Comparison of ENCODE assay signal across 8 cellular contexts in genomic region chr7:155804897-155805825, GRCh38. TPM values are rescaled to one million over a fixed set of nuclear protein-coding genes. Genes with fewer than 3 reads are reported as not detected.
A peak's percentile ranks its signal among the peaks of the same experiment; 100 is the strongest.
DNase-seq lines count a peak whose midpoint lies in the region; TF ChIP-seq lines count a peak whose summit lies in the region.

No MANE protein-coding gene starts in this region.

- H3K4me3 ChIP-seq in DOHH2 (ENCODE audit: low read length), result peak overlapping the region; percentile 47
- peak overlapping the region; percentile 18 to 53 (median 30) for H3K4me3 ChIP-seq in esophagus squamous epithelium
- peak overlapping the region; percentile 27 for H3K4me3 ChIP-seq in thymus (ENCODE audit: low read length)
- H3K4me3 ChIP-seq in adrenal gland, result peak overlapping the region in 1 of 4 donors; percentile 29

- H3F3A ChIP-seq in DOHH2 (ENCODE audit: control insufficient read depth, insufficient read depth), result peaks cover 7% of the 10 kb centered on the region; the same call in 1 of the 2 replicates

- peaks cover 25% of the 10 kb centered on the region for H3K4me1 Mint-ChIP-seq in activated T-cell treated with anti-CD3 and anti-CD28 coated beads, Interleukin-2, amount 50 U/mL, for 24 hours (ENCODE audit: low read depth)
- peaks cover 34% of the 10 kb centered on the region for H3K4me1 Mint-ChIP-seq in neural crest cell

- 3 to 18% methylated on average over 2 to 24 of the region's 91 CpGs for WGBS in esophagus squamous epithelium, 2 donors
- WGBS in thymus, result 2% methylated on average over 91 of the region's 91 CpGs
- 43 to 62% (median 46%) methylated on average over 19 to 91 of the region's 91 CpGs for WGBS in adrenal gland, 4 donors

- H3K4me1 ChIP-seq in DOHH2 (ENCODE audit: control insufficient read depth, low read length) (peaks cover 17% of the 10 kb centered on the region), esophagus squamous epithelium (peaks cover 34 to 66% (median 52%) of the 10 kb centered on the region in 3 donors), thymus (ENCODE audit: control insufficient read depth, insufficient read depth, low read length) (peaks cover 15% of the 10 kb centered on the region), adrenal gland (replicated peaks in 1 of 2) (peaks cover 0 to 31% of the 10 kb centered on the region in 2 donors)

- no peak overlapping the region for H3K27ac Mint-ChIP-seq in activated T-cell treated with anti-CD3 and anti-CD28 coated beads, Interleukin-2, amount 50 U/mL, for 24 hours
- no peak overlapping the region for H3K27ac Mint-ChIP-seq in neural crest cell (ENCODE audit: unreplicated experiment)

- H4K20me1 ChIP-seq in DOHH2 (ENCODE audit: control insufficient read depth, insufficient read depth, low read depth, low read length), result no peaks in the 10 kb centered on the region

- no peaks in the 10 kb centered on the region for H3K9me3 Mint-ChIP-seq in activated T-cell treated with anti-CD3 and anti-CD28 coated beads, Interleukin-2, amount 50 U/mL, for 24 hours
- no peaks in the 10 kb centered on the region for H3K9me3 Mint-ChIP-seq in neural crest cell

- intact Hi-C loops in esophagus squamous epithelium (cut with DNase I) (loop anchor here (5.0 kb wide), 1 partner anchor 667 kb away; no protein-coding TSS in a partner anchor), adrenal gland (cut with DNase I) (loop anchor here (5.0 to 10.0 kb wide), 3 partner anchors 672 to 800 kb away; no protein-coding TSS in a partner anchor)

- H3K27ac ChIP-seq in DOHH2 (ENCODE audit: low read depth, low read length) (no peak overlapping the region), esophagus squamous epithelium (no peak overlapping the region), thymus (ENCODE audit: low read depth) (no peak overlapping the region), adrenal gland (no peak overlapping the region)

- H3K27me3 Mint-ChIP-seq in activated T-cell treated with anti-CD3 and anti-CD28 coated beads, Interleukin-2, amount 50 U/mL, for 24 hours, result peaks cover 72% of the 10 kb centered on the region
- H3K27me3 Mint-ChIP-seq in neural crest cell (ENCODE audit: low read depth), result peaks cover 86% of the 10 kb centered on the region

- TF ChIP-seq CTCF in DOHH2 (IDR thresholded peaks at IDR 0.05; ENCODE audit: low read depth, low read length, poor library complexity, severe bottlenecking), result peak; percentile 79
- TF ChIP-seq CTCF in esophagus squamous epithelium (IDR thresholded peaks at IDR 0.05), result peak in 3 of 6 experiments; percentile 26 to 65 (median 33)
- TF ChIP-seq CTCF in neural crest cell (conservative IDR thresholded peaks at IDR 0.05), result peak; percentile 74
- peak in 1 of 6 experiments; percentile 8 for TF ChIP-seq CTCF in adrenal gland (IDR thresholded peaks at IDR 0.05)

- peak overlapping the region; percentile 49 for H3K4me3 Mint-ChIP-seq in activated T-cell treated with anti-CD3 and anti-CD28 coated beads, Interleukin-2, amount 50 U/mL, for 24 hours
- peak overlapping the region; percentile 65 for H3K4me3 Mint-ChIP-seq in neural crest cell

- no peaks in the 10 kb centered on the region for H3K9me2 ChIP-seq in DOHH2 (replicated peaks; ENCODE audit: control insufficient read depth, low read length)

- no peak for TF ChIP-seq POLR2A in esophagus squamous epithelium (IDR thresholded peaks at IDR 0.05)
- no peak for TF ChIP-seq POLR2A in adrenal gland (IDR thresholded peaks at IDR 0.05)

- H3K36me3 ChIP-seq in DOHH2 (ENCODE audit: control insufficient read depth, low read length) (no peaks in the 10 kb centered on the region), esophagus squamous epithelium (no peaks in the 10 kb centered on the region), thymus (ENCODE audit: control insufficient read depth, insufficient read depth) (no peaks in the 10 kb centered on the region), adrenal gland (replicated peaks in 1 of 2) (no peaks in the 10 kb centered on the region)

- H3K9me3 ChIP-seq in DOHH2 (ENCODE audit: control insufficient read depth, insufficient read depth, low read length) (no peaks in the 10 kb centered on the region), esophagus squamous epithelium (no peaks in the 10 kb centered on the region), thymus (ENCODE audit: control insufficient read depth) (no peaks in the 10 kb centered on the region), adrenal gland (replicated peaks in 1 of 3) (no peaks in the 10 kb centered on the region)

- H3K4me2 ChIP-seq in DOHH2 (ENCODE audit: low read length), result peak overlapping the region; percentile 62

- no peaks in the 10 kb centered on the region for H3K36me3 Mint-ChIP-seq in activated T-cell treated with anti-CD3 and anti-CD28 coated beads, Interleukin-2, amount 50 U/mL, for 24 hours (ENCODE audit: low read depth)
- H3K36me3 Mint-ChIP-seq in neural crest cell (ENCODE audit: low read depth), result no peaks in the 10 kb centered on the region

- H3K27me3 ChIP-seq in DOHH2 (ENCODE audit: control insufficient read depth, low read length), result peaks cover 67% of the 10 kb centered on the region
- H3K27me3 ChIP-seq in esophagus squamous epithelium, result peaks cover 20 to 100% (median 30%) of the 10 kb centered on the region in 4 donors
- peaks cover 100% of the 10 kb centered on the region for H3K27me3 ChIP-seq in thymus (ENCODE audit: control insufficient read depth, insufficient read depth)
- H3K27me3 ChIP-seq in adrenal gland, result peaks cover 24% of the 10 kb centered on the region

- DNase-seq in HCEC 1CT, result peak; percentile 34
- DNase-seq in NCI-H2227 treated with DMSO at 0.1 percent for 48 hours (lab: John Stamatoyannopoulos, UW), result peak; percentile 11
- DNase-seq in activated T-cell treated with anti-CD3 and anti-CD28 coated beads, Interleukin-2, amount 50 U/mL, for 24 hours, result peak; percentile 76
- DNase-seq in esophagus squamous epithelium (lab: John Stamatoyannopoulos, UW), result no peak
- peak; percentile 87 for DNase-seq in neural crest cell (ENCODE audit: low read depth, low spot score)
- DNase-seq in adrenal gland, result no peak

- H3K79me2 ChIP-seq in DOHH2 (ENCODE audit: control insufficient read depth, low read length), result no peaks in the 10 kb centered on the region

RNA-seq across cellular contexts. Expression of gene SHH, which starts 7.1 kb away (rescaled TPM):
- not detected for total RNA-seq in esophagus squamous epithelium
- total RNA-seq in neural crest cell, result not detected in 2 replicates
- 0.09 TPM for polyA plus RNA-seq in thymus
- 10 to 100 TPM in 5 of 8 donors, 1 to 10 TPM in 3; 3.3 to 38.0 (median 15.2) TPM for total RNA-seq in adrenal gland
- 10 to 100 TPM in 1 of 3 donors, 1 to 10 TPM in 2; 3.0 to 13.7 (median 7.0) TPM for polyA plus RNA-seq in adrenal gland

Comparison
In these comparisons a context has a peak if more than half of its experiments do, and no peak if none do; other contexts are left out.
1. DNase-seq: peak in HCEC 1CT (single experiment), NCI-H2227 treated with DMSO at 0.1 percent for 48 hours (single experiment), activated T-cell treated with anti-CD3 and anti-CD28 coated beads, Interleukin-2, amount 50 U/mL, for 24 hours (single experiment) and neural crest cell (single experiment); none in esophagus squamous epithelium (single experiment) and adrenal gland (0 of 7).